28 cellular contexts compared by ENCODE assay signal in genomic region chr11:71324788-71325417, GRCh38.
"Had no signal": no experiment of that assay in that cellular context is flagged by ENCODE, and none has a peak within 500 bp of the region (broad histone marks: within the 10 kb centered on the region; RNA-seq: fewer than 3 reads in every experiment).

No MANE protein-coding gene starts in this region.

- ATAC-seq: esophagus mucosa; gastrocnemius medialis; heart left ventricle; left cardiac atrium; lower lobe of right lung; mucosa of descending colon; pancreas; sciatic nerve; stimulated activated memory B cell treated with anti-CD40 and anti-IgM and Interleukin-4, amounts not matched to agents 10 μg/mL and 1 μg/mL and 100 μg/mL, for 72 hours; stimulated activated naive CD8-positive, alpha-beta T cell treated with anti-CD3 and anti-CD28 coated beads, Interleukin-15, Interleukin-2, amounts not matched to agents 100 U/mL and 50 U/mL, for 24 hours had no signal

- H3K4me1 ChIP-seq: colonic mucosa, gastrocnemius medialis, heart left ventricle, left ventricle myocardium inferior, lower lobe of right lung, pancreas, tibial nerve, vagina had no signal

- H3K36me3 ChIP-seq: colonic mucosa, gastrocnemius medialis, heart left ventricle, left ventricle myocardium inferior, lower lobe of right lung, pancreas, thoracic aorta, tibial nerve, vagina had no signal

- H3K27me3 Mint-ChIP-seq: dendritic cell treated with granulocyte-macrophage colony-stimulating factor and Interleukin-4, amounts not matched to agents 40 ng/mL and 50 ng/mL, for 4 days had no signal

- H3K27ac Mint-ChIP-seq: dendritic cell treated with granulocyte-macrophage colony-stimulating factor and Interleukin-4, amounts not matched to agents 40 ng/mL and 50 ng/mL, for 4 days; endodermal cell; memory B cell; mesothelial cell of epicardium; stimulated activated memory B cell treated with anti-CD40 and anti-IgM and Interleukin-4, amounts not matched to agents 10 μg/mL and 1 μg/mL and 100 μg/mL, for 72 hours had no signal

- H3K4me3 Mint-ChIP-seq: central memory CD8-positive, alpha-beta T cell; dendritic cell treated with granulocyte-macrophage colony-stimulating factor and Interleukin-4, amounts not matched to agents 40 ng/mL and 50 ng/mL, for 4 days; endodermal cell; memory B cell; mesothelial cell of epicardium; naive B cell; stimulated activated memory B cell treated with anti-CD40 and anti-IgM and Interleukin-4, amounts not matched to agents 10 μg/mL and 1 μg/mL and 100 μg/mL, for 72 hours had no signal

- H3K27ac ChIP-seq: colonic mucosa, epithelial cell of prostate, gastrocnemius medialis, heart left ventricle, hepatocyte, left ventricle myocardium inferior, lower lobe of right lung, pancreas, thoracic aorta, tibial nerve, vagina had no signal

- H3K4me1 Mint-ChIP-seq: central memory CD8-positive, alpha-beta T cell; endodermal cell; memory B cell; mesothelial cell of epicardium; stimulated activated memory B cell treated with anti-CD40 and anti-IgM and Interleukin-4, amounts not matched to agents 10 μg/mL and 1 μg/mL and 100 μg/mL, for 72 hours had no signal

- H3K9me3 ChIP-seq: colonic mucosa, gastrocnemius medialis, lower lobe of right lung, mucosa of descending colon, pancreas, thoracic aorta, vagina had no signal

- H3K36me3 Mint-ChIP-seq: memory B cell; mesothelial cell of epicardium; naive B cell; stimulated activated memory B cell treated with anti-CD40 and anti-IgM and Interleukin-4, amounts not matched to agents 10 μg/mL and 1 μg/mL and 100 μg/mL, for 72 hours had no signal

- H3K9me3 Mint-ChIP-seq: central memory CD8-positive, alpha-beta T cell; dendritic cell treated with granulocyte-macrophage colony-stimulating factor and Interleukin-4, amounts not matched to agents 40 ng/mL and 50 ng/mL, for 4 days; memory B cell had no signal

- H3K4me3 ChIP-seq: colonic mucosa, gastrocnemius medialis, heart left ventricle, hepatocyte, left ventricle myocardium inferior, lower lobe of right lung, mucosa of descending colon, pancreas, thoracic aorta, tibial nerve, vagina had no signal

- DNase-seq: colonic mucosa; effector CD8-positive, alpha-beta T cell; endodermal cell; foreskin fibroblast; gastrocnemius medialis; heart left ventricle; left cardiac atrium; left ventricle myocardium inferior; lower lobe of right lung; mucosa of descending colon; naive B cell; occipital lobe; stimulated activated CD4-positive, alpha-beta T cell treated with anti-CD3 and anti-CD28 coated beads, Interleukin-4, amount 100 ng/mL, for 4 hours; stimulated activated naive CD8-positive, alpha-beta T cell treated with anti-CD3 and anti-CD28 coated beads, Interleukin-15, Interleukin-2, amounts not matched to agents 100 U/mL and 50 U/mL, for 24 hours; substantia nigra had no signal

- H3K27me3 ChIP-seq: colonic mucosa, gastrocnemius medialis, hepatocyte, pancreas, tibial nerve, vagina had no signal
